22 cellular contexts compared by ENCODE assay signal in the genomic region with DNA sequence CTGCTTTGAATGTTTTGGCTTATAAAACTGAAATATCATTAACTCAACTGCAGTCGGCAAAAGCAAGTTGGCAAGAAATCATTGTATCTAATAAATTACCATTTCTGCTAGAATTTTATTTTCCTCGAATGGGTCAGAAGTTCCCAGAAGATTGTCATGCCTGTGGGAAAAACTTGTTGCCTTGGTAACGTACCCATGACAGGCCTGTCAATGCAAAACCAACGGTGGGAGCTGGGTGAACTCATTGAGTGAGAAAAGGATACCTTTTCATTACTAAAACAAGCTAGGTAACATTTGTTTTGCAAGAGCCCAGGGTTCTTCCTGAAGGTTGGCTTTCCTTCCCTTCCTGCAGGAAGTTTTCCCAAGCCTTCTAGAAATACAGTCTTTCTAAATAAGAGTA. TPM values are rescaled to one million over a fixed set of nuclear protein-coding genes. Genes with fewer than 3 reads are reported as not detected.
"Had no signal": no experiment of that assay in that cellular context is flagged by ENCODE, and none has a peak within 500 bp of the region (broad histone marks: within the 10 kb centered on the region; RNA-seq: fewer than 3 reads in every experiment).

No MANE protein-coding gene starts in this region.

- H3K9me3 ChIP-seq: MG63, SK-N-SH had no signal

- H3K36me3 ChIP-seq: MG63 had no signal

- FAIRE-seq: HTR-8/SVneo, RCC 7860 had no signal

- H3K27ac ChIP-seq: HL-60, RWPE1 had no signal

- H3K4me2 ChIP-seq: SK-N-SH had no signal

- H3K27me3 ChIP-seq: MG63 had no signal

- DNase-seq: KBM-7, MG63, NCI-H1092, NCI-H1105 treated with DMSO at 0.1 percent for 48 hours, NCI-H1417 treated with DMSO at 0.1 percent for 48 hours, NCI-H146, NCI-H187, NCI-H2029, NCI-H2081 treated with DMSO at 0.1 percent for 48 hours, NCI-H446, NCI-H510A, NCI-H524 treated with DMSO at 0.1 percent for 48 hours, NCI-H69, NCI-H774, SHP77, SK-N-SH, SW 1271 had no signal

- H3K4me3 ChIP-seq: MG63 had no signal

- H3K9ac ChIP-seq: SK-N-SH had no signal

RNA-seq across cellular contexts. Expression of a gene that starts 9.5 kb away (rescaled TPM):
- polyA plus RNA-seq: IgD-negative memory B cell had no signal
